ENCODE assay signal across 11 cellular contexts in the genomic region with DNA sequence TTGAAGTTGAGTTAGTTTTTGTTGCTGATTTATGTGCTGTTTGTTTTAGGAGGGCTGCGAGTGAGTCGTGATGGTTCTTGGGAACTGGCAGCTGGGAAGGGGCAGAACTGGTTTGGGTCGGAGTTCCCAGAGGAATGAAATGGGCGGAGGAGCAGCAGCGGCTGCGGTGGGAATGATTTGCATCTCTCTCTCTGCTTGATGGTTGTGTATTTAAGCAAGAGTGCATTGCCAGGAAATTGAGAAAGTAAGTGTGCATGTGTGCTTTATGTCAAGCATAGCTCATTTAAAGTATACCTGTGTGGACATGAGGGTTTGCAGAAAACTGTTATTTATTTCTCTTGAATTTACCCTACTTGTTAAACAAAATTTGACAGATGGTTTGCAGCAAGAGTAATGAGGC.
A peak's percentile ranks its signal among the peaks of the same experiment; 100 is the strongest.
DNase-seq lines count a peak whose midpoint lies in the region; ATAC-seq and TF ChIP-seq lines count a peak whose summit lies in the region.
"Had no signal": no experiment of that assay in that cellular context is flagged by ENCODE, and none has a peak within 500 bp of the region (broad histone marks: within the 10 kb centered on the region; RNA-seq: fewer than 3 reads in every experiment).

No MANE protein-coding gene starts in this region.

- POLR2A ChIA-PET in WTC11 (lab: Charles Lee): no interaction called here

- H3K9me3 Mint-ChIP-seq in WTC11: peaks cover 16% of the 10 kb centered on the region
- peaks cover 7% of the 10 kb centered on the region for H3K9me3 Mint-ChIP-seq in type B pancreatic cell
- peaks cover 0 to 5% (median 0%) of the 10 kb centered on the region in 6 donors for H3K9me3 Mint-ChIP-seq in immature natural killer cell
- H3K9me3 Mint-ChIP-seq in activated T-helper 1 cell treated with anti-CD3 and anti-CD28 coated beads, Interleukin-12 subunit alpha, Interleukin-12 subunit beta, Interleukin-2, Interleukin-4 antibody, amounts not matched to agents 30 ng/mL and 10 ng/mL and 1 ng/mL, durations not matched to agents 14 hours and 24 hours and 36 hours: no peaks in the 10 kb centered on the region

- H3K4me1 Mint-ChIP-seq in WTC11 (peaks cover 20% of the 10 kb centered on the region), type B pancreatic cell (ENCODE audit: unreplicated experiment) (peaks cover 30% of the 10 kb centered on the region), immature natural killer cell (peaks cover 10 to 18% of the 10 kb centered on the region in 2 donors)
- peaks cover 4% of the 10 kb centered on the region for H3K4me1 Mint-ChIP-seq in activated T-helper 1 cell treated with anti-CD3 and anti-CD28 coated beads, Interleukin-12 subunit alpha, Interleukin-12 subunit beta, Interleukin-2, Interleukin-4 antibody, amounts not matched to agents 30 ng/mL and 10 ng/mL and 1 ng/mL, durations not matched to agents 14 hours and 24 hours and 36 hours (ENCODE audit: low read depth)
- H3K4me1 Mint-ChIP-seq: central memory CD8-positive, alpha-beta T cell had no signal

- no peak for TF ChIP-seq CTCF in WTC11 (IDR thresholded peaks at IDR 0.05)
- no peak for TF ChIP-seq CTCF in type B pancreatic cell (conservative IDR thresholded peaks at IDR 0.05)

- peak; percentile 31 for DNase-seq in NCI-H2107 treated with DMSO at 0.1 percent for 48 hours (lab: John Stamatoyannopoulos, UW; ENCODE audit: unreplicated experiment)
- no peak for DNase-seq in NCI-H2107 (lab: John Stamatoyannopoulos, UW)
- peak; percentile 44 for DNase-seq in WTC11 (ENCODE audit: low spot score)
- DNase-seq in left colon: peak; percentile 12 to 37
- DNase-seq in type B pancreatic cell (ENCODE audit: extremely low spot score, unreplicated experiment): no peak
- no peak for DNase-seq in immature natural killer cell
- DNase-seq in activated T-helper 1 cell treated with anti-CD3 and anti-CD28 coated beads, Interleukin-12 subunit alpha, Interleukin-12 subunit beta, Interleukin-2, Interleukin-4 antibody, amounts not matched to agents 30 ng/mL and 10 ng/mL and 1 ng/mL, durations not matched to agents 14 hours and 24 hours and 36 hours (ENCODE audit: low spot score): no peak
- no peak for DNase-seq in putamen (ENCODE audit: low spot score)
- DNase-seq: DND-41; stimulated activated naive CD8-positive, alpha-beta T cell treated with anti-CD3 and anti-CD28 coated beads, Interleukin-15, amount 100 ng/mL, for 72 hours had no signal

- peaks cover 9% of the 10 kb centered on the region; the same call in 1 of the 2 replicates for H3K36me3 Mint-ChIP-seq in WTC11
- H3K36me3 Mint-ChIP-seq in type B pancreatic cell: peaks cover 3% of the 10 kb centered on the region
- H3K36me3 Mint-ChIP-seq in immature natural killer cell: no peaks in the 10 kb centered on the region
- no peaks in the 10 kb centered on the region for H3K36me3 Mint-ChIP-seq in activated T-helper 1 cell treated with anti-CD3 and anti-CD28 coated beads, Interleukin-12 subunit alpha, Interleukin-12 subunit beta, Interleukin-2, Interleukin-4 antibody, amounts not matched to agents 30 ng/mL and 10 ng/mL and 1 ng/mL, durations not matched to agents 14 hours and 24 hours and 36 hours (ENCODE audit: low read depth)

- CTCF ChIA-PET in WTC11 (lab: Charles Lee): no interaction called here

- no peak overlapping the region for H3K27ac Mint-ChIP-seq in WTC11
- no peak overlapping the region for H3K27ac Mint-ChIP-seq in type B pancreatic cell
- H3K27ac Mint-ChIP-seq in immature natural killer cell: no peak overlapping the region
- no peak overlapping the region for H3K27ac Mint-ChIP-seq in activated T-helper 1 cell treated with anti-CD3 and anti-CD28 coated beads, Interleukin-12 subunit alpha, Interleukin-12 subunit beta, Interleukin-2, Interleukin-4 antibody, amounts not matched to agents 30 ng/mL and 10 ng/mL and 1 ng/mL, durations not matched to agents 14 hours and 24 hours and 36 hours

- intact Hi-C loops in left colon (cut with DNase I, micrococcal nuclease): no loop called here
- intact Hi-C loops in activated T-helper 1 cell treated with anti-CD3 and anti-CD28 coated beads, Interleukin-12 subunit alpha, Interleukin-12 subunit beta, Interleukin-2, Interleukin-4 antibody, amounts not matched to agents 30 ng/mL and 10 ng/mL and 1 ng/mL, durations not matched to agents 14 hours and 24 hours and 36 hours (cut with micrococcal nuclease): no loop called here

- H3K4me3 Mint-ChIP-seq in WTC11: no peak overlapping the region
- peak overlapping the region; percentile 53 for H3K4me3 Mint-ChIP-seq in type B pancreatic cell
- H3K4me3 Mint-ChIP-seq in immature natural killer cell: no peak overlapping the region
- H3K4me3 Mint-ChIP-seq in activated T-helper 1 cell treated with anti-CD3 and anti-CD28 coated beads, Interleukin-12 subunit alpha, Interleukin-12 subunit beta, Interleukin-2, Interleukin-4 antibody, amounts not matched to agents 30 ng/mL and 10 ng/mL and 1 ng/mL, durations not matched to agents 14 hours and 24 hours and 36 hours: no peak overlapping the region
- H3K4me3 Mint-ChIP-seq: central memory CD8-positive, alpha-beta T cell; stimulated activated naive CD8-positive, alpha-beta T cell treated with anti-CD3 and anti-CD28 coated beads, Interleukin-15, amount 100 ng/mL, for 72 hours had no signal

- ATAC-seq in WTC11: peak; percentile 80
- peak; percentile 42 for ATAC-seq in left colon
- ATAC-seq: stimulated activated naive CD8-positive, alpha-beta T cell treated with anti-CD3 and anti-CD28 coated beads, Interleukin-15, amount 100 ng/mL, for 72 hours had no signal

- H3K27me3 Mint-ChIP-seq in WTC11 (ENCODE audit: low read depth): peaks cover 44% of the 10 kb centered on the region
- peaks cover 39% of the 10 kb centered on the region for H3K27me3 Mint-ChIP-seq in type B pancreatic cell
- H3K27me3 Mint-ChIP-seq in immature natural killer cell (ENCODE audit: low read depth in 3 of 3): peaks cover 0 to 6% (median 2%) of the 10 kb centered on the region in 3 donors
- H3K27me3 Mint-ChIP-seq in activated T-helper 1 cell treated with anti-CD3 and anti-CD28 coated beads, Interleukin-12 subunit alpha, Interleukin-12 subunit beta, Interleukin-2, Interleukin-4 antibody, amounts not matched to agents 30 ng/mL and 10 ng/mL and 1 ng/mL, durations not matched to agents 14 hours and 24 hours and 36 hours (ENCODE audit: insufficient read depth): peaks cover 5% of the 10 kb centered on the region

TF ChIP-seq in WTC11, 78 proteins besides CTCF, POLR2A, EP300 and RAD21:
- TF ChIP-seq SMAD4 (CRISPR knock-in tag; IDR thresholded peaks at IDR 0.05) (no peak), GABPB1 (CRISPR knock-in tag; IDR thresholded peaks at IDR 0.05) (no peak), ZNF121 (CRISPR knock-in tag; IDR thresholded peaks at IDR 0.05) (no peak), ZNF263 (CRISPR knock-in tag; IDR thresholded peaks at IDR 0.05; ENCODE audit: low read depth) (no peak), ZNF396 (CRISPR knock-in tag; IDR thresholded peaks at IDR 0.05; ENCODE audit: borderline replicate concordance) (no peak), OVOL2 (CRISPR knock-in tag; IDR thresholded peaks at IDR 0.05; ENCODE audit: borderline replicate concordance) (no peak), MXD4 (CRISPR knock-in tag; IDR thresholded peaks at IDR 0.05; ENCODE audit: borderline replicate concordance) (no peak), NFATC4 (CRISPR knock-in tag; IDR thresholded peaks at IDR 0.05) (no peak), SOX15 (CRISPR knock-in tag; IDR thresholded peaks at IDR 0.05) (no peak), TEAD4 (CRISPR knock-in tag; IDR thresholded peaks at IDR 0.05) (no peak)
- TF ChIP-seq, protein P1, sequence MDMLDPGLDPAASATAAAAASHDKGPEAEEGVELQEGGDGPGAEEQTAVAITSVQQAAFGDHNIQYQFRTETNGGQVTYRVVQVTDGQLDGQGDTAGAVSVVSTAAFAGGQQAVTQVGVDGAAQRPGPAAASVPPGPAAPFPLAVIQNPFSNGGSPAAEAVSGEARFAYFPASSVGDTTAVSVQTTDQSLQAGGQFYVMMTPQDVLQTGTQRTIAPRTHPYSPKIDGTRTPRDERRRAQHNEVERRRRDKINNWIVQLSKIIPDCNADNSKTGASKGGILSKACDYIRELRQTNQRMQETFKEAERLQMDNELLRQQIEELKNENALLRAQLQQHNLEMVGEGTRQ (CRISPR knock-in tag; IDR thresholded peaks at IDR 0.05): no peak
- TF ChIP-seq, protein P2, sequence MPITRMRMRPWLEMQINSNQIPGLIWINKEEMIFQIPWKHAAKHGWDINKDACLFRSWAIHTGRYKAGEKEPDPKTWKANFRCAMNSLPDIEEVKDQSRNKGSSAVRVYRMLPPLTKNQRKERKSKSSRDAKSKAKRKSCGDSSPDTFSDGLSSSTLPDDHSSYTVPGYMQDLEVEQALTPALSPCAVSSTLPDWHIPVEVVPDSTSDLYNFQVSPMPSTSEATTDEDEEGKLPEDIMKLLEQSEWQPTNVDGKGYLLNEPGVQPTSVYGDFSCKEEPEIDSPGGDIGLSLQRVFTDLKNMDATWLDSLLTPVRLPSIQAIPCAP (CRISPR knock-in tag; IDR thresholded peaks at IDR 0.05): no peak

Comparison
In these comparisons a context has a peak if more than half of its experiments do, and no peak if none do; other contexts are left out.
1. DNase-seq: peak in NCI-H2107 treated with DMSO at 0.1 percent for 48 hours (single experiment), WTC11 (single experiment) and left colon (2 of 2); none in NCI-H2107 (single experiment), type B pancreatic cell (single experiment), immature natural killer cell (0 of 3), activated T-helper 1 cell treated with anti-CD3 and anti-CD28 coated beads, Interleukin-12 subunit alpha, Interleukin-12 subunit beta, Interleukin-2, Interleukin-4 antibody, amounts not matched to agents 30 ng/mL and 10 ng/mL and 1 ng/mL, durations not matched to agents 14 hours and 24 hours and 36 hours (single experiment) and putamen (single experiment).